In the genomic region with DNA sequence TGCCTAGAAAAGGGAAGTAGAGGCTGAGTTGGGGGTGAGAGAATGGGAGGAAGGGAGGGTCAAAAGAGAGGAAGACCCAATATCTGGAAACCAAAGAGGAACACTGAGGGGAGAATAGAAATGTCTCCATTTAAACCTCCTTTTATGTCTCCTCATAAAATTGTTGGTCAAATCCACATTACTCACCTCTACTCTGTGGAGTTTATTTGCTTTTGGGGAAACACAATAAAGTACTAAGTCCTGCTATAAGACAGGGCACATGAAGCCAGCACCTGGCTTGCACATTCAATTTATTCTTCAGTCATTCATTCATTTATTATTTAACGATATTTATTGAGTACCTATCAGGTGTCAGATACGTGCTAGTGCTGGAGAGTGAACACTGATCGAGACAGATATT, we compare ENCODE assay signal across 22 cellular contexts.
"Had no signal": no experiment of that assay in that cellular context is flagged by ENCODE, and none has a peak within 500 bp of the region (broad histone marks: within the 10 kb centered on the region; RNA-seq: fewer than 3 reads in every experiment).

No MANE protein-coding gene starts in this region.

- FAIRE-seq: endothelial cell of umbilical vein had no signal

- H3K4me3 ChIP-seq: body of pancreas, lung, tibial nerve had no signal

- H3K4me1 ChIP-seq: tibial nerve had no signal

- H3K27me3 Mint-ChIP-seq: activated B cell treated with CpG ODN at 0.5 μM for 24 hours; activated CD8-positive, alpha-beta T cell treated with anti-CD3 and anti-CD28 coated beads for 36 hours; central memory CD8-positive, alpha-beta T cell had no signal

- H3K27ac Mint-ChIP-seq: activated B cell treated with CpG ODN at 0.5 μM for 24 hours; activated CD8-positive, alpha-beta T cell treated with anti-CD3 and anti-CD28 coated beads for 36 hours; activated naive CD4-positive, alpha-beta T cell treated with anti-CD3 and anti-CD28 coated beads, Interleukin-2, amount 50 U/mL, for 72 hours; natural killer cell; T-helper 2 cell treated with Interferon-gamma antibody and Interleukin-4, amounts not matched to agents 5 μg/mL and 100 μg/mL, for 36 hours had no signal

- H3K27ac ChIP-seq: body of pancreas, foreskin keratinocyte, neutrophil, tibial nerve had no signal

- H3K9me3 ChIP-seq: body of pancreas, neutrophil, tibial nerve had no signal

- H3K9me3 Mint-ChIP-seq: activated B cell treated with CpG ODN at 0.5 μM for 24 hours; activated CD8-positive, alpha-beta T cell treated with anti-CD3 and anti-CD28 coated beads for 36 hours; activated naive CD4-positive, alpha-beta T cell treated with anti-CD3 and anti-CD28 coated beads, Interleukin-2, amount 50 U/mL, for 72 hours; activated T-cell treated with anti-CD3 and anti-CD28 coated beads, Interleukin-2, amount 50 U/mL, for 4 hours; central memory CD8-positive, alpha-beta T cell; natural killer cell; T-helper 2 cell treated with Interferon-gamma antibody and Interleukin-4, amounts not matched to agents 5 μg/mL and 100 μg/mL, for 36 hours had no signal

- H3K4me1 Mint-ChIP-seq: activated B cell treated with CpG ODN at 0.5 μM for 24 hours; central memory CD8-positive, alpha-beta T cell; natural killer cell had no signal

- H3K4me3 Mint-ChIP-seq: activated B cell treated with CpG ODN at 0.5 μM for 24 hours; activated CD8-positive, alpha-beta T cell treated with anti-CD3 and anti-CD28 coated beads for 36 hours; activated T-cell treated with anti-CD3 and anti-CD28 coated beads, Interleukin-2, amount 50 U/mL, for 4 hours; central memory CD8-positive, alpha-beta T cell; natural killer cell; T-helper 2 cell treated with Interferon-gamma antibody and Interleukin-4, amounts not matched to agents 5 μg/mL and 100 μg/mL, for 36 hours had no signal

- DNase-seq: activated B cell treated with CpG ODN at 0.5 μM for 24 hours; activated CD4-positive, alpha-beta T cell treated with anti-CD3 and anti-CD28 coated beads for 48 hours; activated CD8-positive, alpha-beta T cell treated with anti-CD3 and anti-CD28 coated beads for 36 hours; activated effector memory CD4-positive, alpha-beta T cell treated with anti-CD3 and anti-CD28 coated beads, Interleukin-2, amount 50 U/mL, for 16 hours; activated T-cell treated with anti-CD3 and anti-CD28 coated beads, Interleukin-2, amount 50 U/mL, for 4 hours; body of pancreas; cortex of kidney; effector CD8-positive, alpha-beta T cell; natural killer cell; retina; stimulated activated CD4-positive, alpha-beta T cell treated with anti-CD3 and anti-CD28 coated beads, Interleukin-15, amount 100 ng/mL, for 24 hours; stimulated activated CD4-positive, alpha-beta T cell treated with anti-CD3 and anti-CD28 coated beads, Interleukin-4, amount 100 ng/mL, for 1 hour; stimulated activated naive CD4-positive, alpha-beta T cell; substantia nigra had no signal

- ATAC-seq: activated CD8-positive, alpha-beta T cell treated with anti-CD3 and anti-CD28 coated beads for 36 hours; activated naive CD4-positive, alpha-beta T cell treated with anti-CD3 and anti-CD28 coated beads, Interleukin-2, amount 50 U/mL, for 72 hours; activated T-cell treated with anti-CD3 and anti-CD28 coated beads, Interleukin-2, amount 50 U/mL, for 4 hours; body of pancreas; natural killer cell had no signal

- H3K36me3 Mint-ChIP-seq: natural killer cell had no signal

- H3K27me3 ChIP-seq: body of pancreas, foreskin keratinocyte, neutrophil, tibial nerve had no signal
